8 cellular contexts compared by ENCODE assay signal in genomic region chr6:1596088-1596852, GRCh38. TPM values are rescaled to one million over a fixed set of nuclear protein-coding genes. Genes with fewer than 3 reads are reported as not detected.
A peak's percentile ranks its signal among the peaks of the same experiment; 100 is the strongest.
DNase-seq lines count a peak whose midpoint lies in the region; ATAC-seq and TF ChIP-seq lines count a peak whose summit lies in the region.

No MANE protein-coding gene starts in this region.

- peak; percentile 82 to 87 for ATAC-seq in left cardiac atrium
- peak; percentile 84 to 95 (median 90) for ATAC-seq in psoas muscle

- H3K36me3 ChIP-seq in SK-N-MC (ENCODE audit: insufficient read depth, low read length), result no peaks in the 10 kb centered on the region
- H3K36me3 ChIP-seq in psoas muscle (ENCODE audit: insufficient read depth in 1 of 2, low read depth in 1 of 2), result no peaks in the 10 kb centered on the region

- no peaks in the 10 kb centered on the region for H3K9me3 Mint-ChIP-seq in activated naive CD8-positive, alpha-beta T cell (ENCODE audit: low read depth)

- no peak overlapping the region for H3K27ac Mint-ChIP-seq in activated naive CD8-positive, alpha-beta T cell

- peaks cover 9% of the 10 kb centered on the region for H3K4me1 Mint-ChIP-seq in activated naive CD8-positive, alpha-beta T cell (ENCODE audit: low read depth)

- TF ChIP-seq CTCF in psoas muscle (IDR thresholded peaks at IDR 0.05), result peak; percentile 96

- no peak overlapping the region for H3K27ac ChIP-seq in SK-N-MC
- no peak overlapping the region for H3K27ac ChIP-seq in psoas muscle

- peak overlapping the region; percentile 52 for H3K4me3 ChIP-seq in SK-N-MC
- H3K4me3 ChIP-seq in psoas muscle, result peak overlapping the region; percentile 31

- H3K27me3 ChIP-seq in psoas muscle (ENCODE audit: insufficient read depth in 3 of 3, low read length in 2 of 3), result peaks cover 0 to 35% (median 22%) of the 10 kb centered on the region in 3 donors

- peaks cover 40% of the 10 kb centered on the region for H3K27me3 Mint-ChIP-seq in activated naive CD8-positive, alpha-beta T cell

- peak overlapping the region; percentile 32 for H3K4me3 Mint-ChIP-seq in activated naive CD8-positive, alpha-beta T cell

- intact Hi-C loops in left cardiac atrium (cut with DNase I) (loop anchor here (2.0 to 10.0 kb wide), 3 partner anchors 757 to 1159 kb away; partner anchors contain the start of gene MYLK4 (in 1 of the 2)), psoas muscle (cut with DNase I) (loop anchor here (1.0 to 10.0 kb wide), 6 partner anchors 71 to 1101 kb away; no protein-coding TSS in a partner anchor)

- DNase-seq in NCI-H2171 treated with DMSO at 0.1 percent for 48 hours (lab: John Stamatoyannopoulos, UW) (peak; percentile 59), NCI-H2171 (lab: John Stamatoyannopoulos, UW) (no peak), HT1080 (ENCODE audit: low read depth) (peak; percentile 41), SK-N-MC (ENCODE audit: low read depth, low spot score) (no peak), left cardiac atrium (no peak), psoas muscle (peak; percentile 56 to 74), epidermal melanocyte (ENCODE audit: insufficient read length, low spot score) (no peak)

- no peaks in the 10 kb centered on the region for H3K36me3 Mint-ChIP-seq in activated naive CD8-positive, alpha-beta T cell

- WGBS in psoas muscle, 3 donors, result 7 to 10% (median 9%) methylated on average over 25 of the region's 25 CpGs

- H3K9ac ChIP-seq in SK-N-MC (ENCODE audit: insufficient read length), result no peak overlapping the region

- no peaks in the 10 kb centered on the region for H3K9me3 ChIP-seq in SK-N-MC (ENCODE audit: low read depth, low read length)
- H3K9me3 ChIP-seq in psoas muscle, result no peaks in the 10 kb centered on the region

- no peaks in the 10 kb centered on the region for H3K4me1 ChIP-seq in psoas muscle

RNA-seq across cellular contexts. Expression of gene FOXC1, which starts 13.4 kb away (rescaled TPM):
- total RNA-seq in HT1080 (2014; rRNA removed; shearing (Covaris generic)), result 6.5 and 10.3 TPM in 2 replicates
- polyA plus RNA-seq in HT1080 (2015; cell fraction: cytosol; rRNA removed), result 13.6 and 15.4 TPM in 2 replicates
- polyA plus RNA-seq in HT1080 (2015; cell fraction: nucleus; rRNA removed), result 17.0 and 19.6 TPM in 2 replicates
- 10 to 100 TPM in 1 of 2 donors, 1 to 10 TPM in 1; 5.5 to 25.9 TPM for total RNA-seq in left cardiac atrium
- total RNA-seq in psoas muscle, result 1 to 10 TPM; 1.5 to 2.7 (median 2.0) TPM
- polyA plus RNA-seq in psoas muscle, result 1 to 10 TPM in 2 of 3 donors, under 1 TPM in 1; 0.90 to 1.3 (median 1.1) TPM

Comparison
In these comparisons a context has a peak if more than half of its experiments do, and no peak if none do; other contexts are left out.
1. DNase-seq: peak in NCI-H2171 treated with DMSO at 0.1 percent for 48 hours (single experiment), HT1080 (single experiment) and psoas muscle (2 of 2); none in NCI-H2171 (single experiment), SK-N-MC (single experiment), left cardiac atrium (single experiment) and epidermal melanocyte (single experiment).